Comparison of ENCODE assay signal across 8 cellular contexts in the genomic region with DNA sequence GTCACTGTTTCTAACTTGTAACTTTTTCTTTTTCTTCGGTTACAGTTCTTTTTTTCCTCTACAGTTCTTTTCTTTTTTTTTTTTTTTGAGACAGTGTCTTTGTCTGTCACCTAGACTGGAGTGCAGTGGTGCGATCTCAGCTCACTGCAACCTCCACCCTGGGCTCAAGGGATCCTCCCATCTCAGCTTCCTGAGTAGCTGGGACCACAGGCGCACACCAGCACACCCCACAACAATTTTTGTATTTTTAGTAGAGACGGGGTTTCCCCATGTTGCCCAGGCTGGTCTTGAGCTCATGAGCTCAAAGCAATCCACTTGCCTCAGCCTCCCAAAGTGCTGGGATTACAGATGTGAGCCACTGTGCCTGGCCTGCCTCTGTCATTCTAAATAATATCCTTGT. TPM values are rescaled to one million over a fixed set of nuclear protein-coding genes. Genes with fewer than 3 reads are reported as not detected.
DNase-seq lines count a peak whose midpoint lies in the region; ATAC-seq and TF ChIP-seq lines count a peak whose summit lies in the region.
"Not testable (repeated sequence)": the region's sequence is repeated elsewhere in the genome, so short reads cannot be mapped to it uniquely, and the experiment has no call there.

No MANE protein-coding gene starts in this region.

- H3K4me1 ChIP-seq in DOHH2 (ENCODE audit: control insufficient read depth, low read length) = peaks cover 86% of the 10 kb centered on the region

- not testable (repeated sequence) for H3K9ac ChIP-seq in SU-DHL-6 (ENCODE audit: low read length)

- peaks cover 98% of the 10 kb centered on the region for H3K79me2 ChIP-seq in DOHH2 (ENCODE audit: control insufficient read depth, low read length)
- peaks cover 94% of the 10 kb centered on the region for H3K79me2 ChIP-seq in SU-DHL-6 (ENCODE audit: insufficient read depth, low read length)

- not testable (repeated sequence) for H3K27me3 Mint-ChIP-seq in chondrocyte (ENCODE audit: low read depth); memory B cell; stimulated activated memory B cell treated with anti-CD40 and anti-IgM and Interleukin-4, amounts not matched to agents 10 μg/mL and 1 μg/mL and 100 μg/mL, for 72 hours

- peaks cover 22% of the 10 kb centered on the region for H4K20me1 ChIP-seq in DOHH2 (ENCODE audit: control insufficient read depth, insufficient read depth, low read depth, low read length)
- H4K20me1 ChIP-seq in SU-DHL-6 (ENCODE audit: low read depth, low read length) = not testable (repeated sequence)

- H3K27ac ChIP-seq in DOHH2 (ENCODE audit: low read depth, low read length) = peak overlapping the region; percentile 36
- peak overlapping the region; percentile 48 for H3K27ac ChIP-seq in SU-DHL-6 (ENCODE audit: low read depth, low read length)

- not testable (repeated sequence) for H3K9me3 Mint-ChIP-seq in chondrocyte (ENCODE audit: low read depth); memory B cell; stimulated activated memory B cell treated with anti-CD40 and anti-IgM and Interleukin-4, amounts not matched to agents 10 μg/mL and 1 μg/mL and 100 μg/mL, for 72 hours

- not testable (repeated sequence) for TF ChIP-seq CTCF in DOHH2 (IDR thresholded peaks at IDR 0.05; ENCODE audit: low read depth, low read length, poor library complexity, severe bottlenecking); SU-DHL-6 (IDR thresholded peaks at IDR 0.05; ENCODE audit: insufficient read depth, low read length, poor library complexity, severe bottlenecking); chondrocyte (IDR thresholded peaks at IDR 0.05)

- peak overlapping the region; percentile 56 for H3K4me2 ChIP-seq in DOHH2 (ENCODE audit: low read length)
- peak overlapping the region; percentile 40 for H3K4me2 ChIP-seq in SU-DHL-6 (ENCODE audit: low read depth, low read length, poor library complexity, severe bottlenecking)

- H3K4me3 ChIP-seq in DOHH2 (ENCODE audit: low read length) = peak overlapping the region; percentile 41
- not testable (repeated sequence) for H3K4me3 ChIP-seq in SU-DHL-6 (ENCODE audit: insufficient read depth, low read length, poor library complexity, severe bottlenecking)

- not testable (repeated sequence) for H3K9me3 ChIP-seq in DOHH2 (ENCODE audit: control insufficient read depth, insufficient read depth, low read length); SU-DHL-6 (ENCODE audit: insufficient read depth, low read length)

- H3K27me3 ChIP-seq in DOHH2 (ENCODE audit: control insufficient read depth, low read length); SU-DHL-6 (ENCODE audit: low read length): not testable (repeated sequence)

- not testable (repeated sequence) for H3F3A ChIP-seq in DOHH2 (ENCODE audit: control insufficient read depth, insufficient read depth)
- peaks cover 15% of the 10 kb centered on the region; the same call in 1 of the 2 replicates for H3F3A ChIP-seq in SU-DHL-6 (ENCODE audit: insufficient read depth)

- not testable (repeated sequence) for H2AFZ ChIP-seq in SU-DHL-6 (ENCODE audit: low read depth, low read length, severe bottlenecking)

- H3K4me3 Mint-ChIP-seq in chondrocyte (ENCODE audit: unreplicated experiment) = not testable (repeated sequence)
- H3K4me3 Mint-ChIP-seq in memory B cell = peak overlapping the region; percentile 75
- peak overlapping the region; percentile 68 for H3K4me3 Mint-ChIP-seq in stimulated activated memory B cell treated with anti-CD40 and anti-IgM and Interleukin-4, amounts not matched to agents 10 μg/mL and 1 μg/mL and 100 μg/mL, for 72 hours

- ATAC-seq in GM21390 (IDR thresholded peaks at IDR 0.05; ENCODE audit: unreplicated experiment) (peak; percentile 41), HG03342 (IDR thresholded peaks at IDR 0.05; ENCODE audit: unreplicated experiment) (peak; percentile 41), memory B cell (ENCODE audit: low read depth) (peak; percentile 78)
- ATAC-seq in stimulated activated memory B cell treated with anti-CD40 and anti-IgM and Interleukin-4, amounts not matched to agents 10 μg/mL and 1 μg/mL and 100 μg/mL, for 72 hours = peak; percentile 79

- DNase-seq in activated CD8-positive, alpha-beta memory T cell treated with anti-CD3 and anti-CD28 coated beads, Interleukin-2, amount 50 U/mL, for 48 hours = peak; percentile 32
- DNase-seq in chondrocyte (ENCODE audit: low spot score) = not testable (repeated sequence)
- peak in 1 of 2 donors; percentile 18 for DNase-seq in memory B cell (ENCODE audit: low spot score in 2 of 2)

- H3K27ac Mint-ChIP-seq in chondrocyte (ENCODE audit: unreplicated experiment) (peak overlapping the region; percentile 49), memory B cell (peak overlapping the region; percentile 83)
- peak overlapping the region; percentile 77 for H3K27ac Mint-ChIP-seq in stimulated activated memory B cell treated with anti-CD40 and anti-IgM and Interleukin-4, amounts not matched to agents 10 μg/mL and 1 μg/mL and 100 μg/mL, for 72 hours

- not testable (repeated sequence) for H3K36me3 ChIP-seq in DOHH2 (ENCODE audit: control insufficient read depth, low read length); SU-DHL-6 (ENCODE audit: low read length)

- not testable (repeated sequence) for H3K36me3 Mint-ChIP-seq in chondrocyte (ENCODE audit: low read depth); memory B cell; stimulated activated memory B cell treated with anti-CD40 and anti-IgM and Interleukin-4, amounts not matched to agents 10 μg/mL and 1 μg/mL and 100 μg/mL, for 72 hours

- not testable (repeated sequence) for H3K9me2 ChIP-seq in DOHH2 (replicated peaks; ENCODE audit: control insufficient read depth, low read length); SU-DHL-6 (replicated peaks; ENCODE audit: insufficient read depth, low read length)

- H3K4me1 Mint-ChIP-seq in chondrocyte (ENCODE audit: low read depth) = peaks cover 71% of the 10 kb centered on the region
- peaks cover 56% of the 10 kb centered on the region for H3K4me1 Mint-ChIP-seq in memory B cell
- peaks cover 90% of the 10 kb centered on the region for H3K4me1 Mint-ChIP-seq in stimulated activated memory B cell treated with anti-CD40 and anti-IgM and Interleukin-4, amounts not matched to agents 10 μg/mL and 1 μg/mL and 100 μg/mL, for 72 hours

RNA-seq across cellular contexts. Expression of a gene that starts 42.7 kb away (rescaled TPM):
- 38.1 to 53.7 TPM (median 51.2 TPM) in 3 replicates for total RNA-seq in chondrocyte
